ENCODE assay signal across 1 cellular context in the genomic region with DNA sequence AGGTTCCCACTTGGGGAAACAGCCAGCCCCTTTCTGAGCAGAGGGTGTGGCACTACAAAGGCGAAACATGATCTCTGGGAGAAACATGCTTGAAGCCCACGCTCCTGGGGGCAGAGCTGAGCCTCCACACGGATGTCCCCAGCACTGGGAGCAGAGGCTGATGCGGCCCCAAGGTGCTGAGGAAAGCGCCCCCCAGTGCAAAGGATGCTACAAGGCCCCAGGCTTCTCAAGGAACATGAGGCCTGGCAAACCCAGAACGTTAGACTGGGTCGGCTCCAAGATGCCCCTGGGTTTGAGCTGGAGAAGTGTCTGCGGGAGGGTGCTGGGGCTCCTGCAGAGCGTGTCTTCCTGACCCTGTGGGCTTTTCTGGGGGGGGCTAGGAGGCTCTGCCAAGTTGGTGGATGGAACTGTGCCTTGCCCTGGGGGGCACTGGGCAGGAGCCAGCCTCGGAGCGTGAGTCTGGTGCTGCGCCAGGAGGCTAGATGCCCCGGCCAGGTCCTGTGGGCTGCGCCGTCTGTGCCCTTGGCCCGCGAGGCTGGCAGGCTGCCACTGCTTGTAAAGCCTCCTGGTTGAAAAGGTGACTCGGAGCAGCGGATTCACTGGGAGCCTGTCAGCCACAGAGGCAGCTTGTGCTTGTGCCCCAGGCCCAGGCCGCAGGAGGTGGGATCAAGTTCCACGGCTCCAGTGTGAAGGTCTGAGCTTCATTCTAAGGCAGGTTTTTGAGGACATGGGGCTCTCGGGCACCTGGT.
A peak's percentile ranks its signal among the peaks of the same experiment; 100 is the strongest.
TF ChIP-seq lines count a peak whose summit lies in the region.

No MANE protein-coding gene starts in this region.

TF ChIP-seq in HEK293, 187 proteins besides CTCF, POLR2A, EP300 and RAD21 (continued from another document and continues in another):
- TF ChIP-seq, protein P1, sequence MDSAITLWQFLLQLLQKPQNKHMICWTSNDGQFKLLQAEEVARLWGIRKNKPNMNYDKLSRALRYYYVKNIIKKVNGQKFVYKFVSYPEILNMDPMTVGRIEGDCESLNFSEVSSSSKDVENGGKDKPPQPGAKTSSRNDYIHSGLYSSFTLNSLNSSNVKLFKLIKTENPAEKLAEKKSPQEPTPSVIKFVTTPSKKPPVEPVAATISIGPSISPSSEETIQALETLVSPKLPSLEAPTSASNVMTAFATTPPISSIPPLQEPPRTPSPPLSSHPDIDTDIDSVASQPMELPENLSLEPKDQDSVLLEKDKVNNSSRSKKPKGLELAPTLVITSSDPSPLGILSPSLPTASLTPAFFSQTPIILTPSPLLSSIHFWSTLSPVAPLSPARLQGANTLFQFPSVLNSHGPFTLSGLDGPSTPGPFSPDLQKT (IDR thresholded peaks at IDR 0.05; ENCODE audit: borderline replicate concordance, low read depth, low read length), result no peak
- TF ChIP-seq ZNF514 (tag by site-specific recombination; IDR thresholded peaks at IDR 0.05) (no peak), KLF9 (tag by site-specific recombination; IDR thresholded peaks at IDR 0.05; ENCODE audit: low read depth) (peak; percentile 73), OVOL3 (tag by site-specific recombination; IDR thresholded peaks at IDR 0.05) (no peak), SALL2 (tag by site-specific recombination; IDR thresholded peaks at IDR 0.05; ENCODE audit: borderline replicate concordance) (no peak), KLF10 (tag by site-specific recombination; IDR thresholded peaks at IDR 0.05) (peak; percentile 76; the same call in 1 of the 2 replicates), ZNF19 (tag by site-specific recombination; IDR thresholded peaks at IDR 0.05; ENCODE audit: low read depth) (no peak), ZNF843 (tag by site-specific recombination; IDR thresholded peaks at IDR 0.05) (no peak), ZNF48 (tag by site-specific recombination; IDR thresholded peaks at IDR 0.05) (no peak), ZNF140 (tag by site-specific recombination; IDR thresholded peaks at IDR 0.05) (no peak), ZNF658 (tag by site-specific recombination; IDR thresholded peaks at IDR 0.05) (no peak), ZNF626 (tag by site-specific recombination; IDR thresholded peaks at IDR 0.05) (no peak), IKZF3 (tag by site-specific recombination; IDR thresholded peaks at IDR 0.05) (0 out of 2 replicates have a peak, but pooled peaks have one; percentile 10), ZNF610 (tag by site-specific recombination; IDR thresholded peaks at IDR 0.05; ENCODE audit: borderline replicate concordance) (no peak), ZBTB8A (tag by site-specific recombination; IDR thresholded peaks at IDR 0.05) (peak; percentile 76), TRIM28 (IDR thresholded peaks at IDR 0.05; ENCODE audit: borderline replicate concordance, low read length) (no peak), ZNF529 (tag by site-specific recombination; IDR thresholded peaks at IDR 0.05; ENCODE audit: insufficient replicate concordance) (no peak), ZNF76 (tag by site-specific recombination; IDR thresholded peaks at IDR 0.05; ENCODE audit: borderline replicate concordance, low read depth) (no peak), ZNF621 (tag by site-specific recombination; IDR thresholded peaks at IDR 0.05) (no peak), ZIC2 (tag by site-specific recombination; IDR thresholded peaks at IDR 0.05) (peak; percentile 91), GLIS2 (tag by site-specific recombination; IDR thresholded peaks at IDR 0.05) (peak; percentile 95), ZNF292 (tag by site-specific recombination; IDR thresholded peaks at IDR 0.05; ENCODE audit: borderline replicate concordance, low read depth) (no peak), ZNF555 (tag by site-specific recombination; conservative IDR thresholded peaks at IDR 0.05) (no peak), SP3 (tag by site-specific recombination; IDR thresholded peaks at IDR 0.05) (no peak), ZNF664 (tag by site-specific recombination; IDR thresholded peaks at IDR 0.05) (no peak), ZNF10 (tag by site-specific recombination; IDR thresholded peaks at IDR 0.05) (no peak), ZNF138 (tag by site-specific recombination; IDR thresholded peaks at IDR 0.05; ENCODE audit: borderline replicate concordance) (no peak), ZSCAN23 (tag by site-specific recombination; IDR thresholded peaks at IDR 0.05) (no peak), ZNF707 (tag by site-specific recombination; IDR thresholded peaks at IDR 0.05) (no peak), PRDM1 (tag by site-specific recombination; IDR thresholded peaks at IDR 0.05) (no peak), ZNF624 (tag by site-specific recombination; IDR thresholded peaks at IDR 0.05) (no peak), SETDB1 (IDR thresholded peaks at IDR 0.05; ENCODE audit: insufficient read length, low read length) (no peak), ZNF311 (tag by site-specific recombination; IDR thresholded peaks at IDR 0.05; ENCODE audit: borderline replicate concordance) (no peak), ZNF2 (tag by site-specific recombination; IDR thresholded peaks at IDR 0.05) (no peak; the same call in 1 of the 2 replicates), ZFP41 (tag by site-specific recombination; IDR thresholded peaks at IDR 0.05; ENCODE audit: borderline replicate concordance) (no peak), YY1 (tag by site-specific recombination; IDR thresholded peaks at IDR 0.05) (no peak), ZNF266 (tag by site-specific recombination; IDR thresholded peaks at IDR 0.05; ENCODE audit: low read depth) (no peak)
- TF ChIP-seq, protein P2, sequence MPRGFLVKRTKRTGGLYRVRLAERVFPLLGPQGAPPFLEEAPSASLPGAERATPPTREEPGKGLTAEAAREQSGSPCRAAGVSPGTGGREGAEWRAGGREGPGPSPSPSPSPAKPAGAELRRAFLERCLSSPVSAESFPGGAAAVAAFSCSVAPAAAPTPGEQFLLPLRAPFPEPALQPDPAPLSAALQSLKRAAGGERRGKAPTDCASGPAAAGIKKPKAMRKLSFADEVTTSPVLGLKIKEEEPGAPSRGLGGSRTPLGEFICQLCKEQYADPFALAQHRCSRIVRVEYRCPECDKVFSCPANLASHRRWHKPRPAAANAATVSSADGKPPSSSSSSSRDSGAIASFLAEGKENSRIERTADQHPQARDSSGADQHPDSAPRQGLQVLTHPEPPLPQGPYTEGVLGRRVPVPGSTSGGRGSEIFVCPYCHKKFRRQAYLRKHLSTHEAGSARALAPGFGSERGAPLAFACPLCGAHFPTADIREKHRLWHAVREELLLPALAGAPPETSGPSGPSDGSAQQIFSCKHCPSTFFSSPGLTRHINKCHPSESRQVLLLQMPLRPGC (tag by site-specific recombination; IDR thresholded peaks at IDR 0.05), result no peak
- TF ChIP-seq, protein P3, sequence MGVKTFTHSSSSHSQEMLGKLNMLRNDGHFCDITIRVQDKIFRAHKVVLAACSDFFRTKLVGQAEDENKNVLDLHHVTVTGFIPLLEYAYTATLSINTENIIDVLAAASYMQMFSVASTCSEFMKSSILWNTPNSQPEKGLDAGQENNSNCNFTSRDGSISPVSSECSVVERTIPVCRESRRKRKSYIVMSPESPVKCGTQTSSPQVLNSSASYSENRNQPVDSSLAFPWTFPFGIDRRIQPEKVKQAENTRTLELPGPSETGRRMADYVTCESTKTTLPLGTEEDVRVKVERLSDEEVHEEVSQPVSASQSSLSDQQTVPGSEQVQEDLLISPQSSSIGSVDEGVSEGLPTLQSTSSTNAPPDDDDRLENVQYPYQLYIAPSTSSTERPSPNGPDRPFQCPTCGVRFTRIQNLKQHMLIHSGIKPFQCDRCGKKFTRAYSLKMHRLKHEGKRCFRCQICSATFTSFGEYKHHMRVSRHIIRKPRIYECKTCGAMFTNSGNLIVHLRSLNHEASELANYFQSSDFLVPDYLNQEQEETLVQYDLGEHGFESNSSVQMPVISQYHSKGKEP (tag by site-specific recombination; IDR thresholded peaks at IDR 0.05), result no peak
- TF ChIP-seq, protein P4, sequence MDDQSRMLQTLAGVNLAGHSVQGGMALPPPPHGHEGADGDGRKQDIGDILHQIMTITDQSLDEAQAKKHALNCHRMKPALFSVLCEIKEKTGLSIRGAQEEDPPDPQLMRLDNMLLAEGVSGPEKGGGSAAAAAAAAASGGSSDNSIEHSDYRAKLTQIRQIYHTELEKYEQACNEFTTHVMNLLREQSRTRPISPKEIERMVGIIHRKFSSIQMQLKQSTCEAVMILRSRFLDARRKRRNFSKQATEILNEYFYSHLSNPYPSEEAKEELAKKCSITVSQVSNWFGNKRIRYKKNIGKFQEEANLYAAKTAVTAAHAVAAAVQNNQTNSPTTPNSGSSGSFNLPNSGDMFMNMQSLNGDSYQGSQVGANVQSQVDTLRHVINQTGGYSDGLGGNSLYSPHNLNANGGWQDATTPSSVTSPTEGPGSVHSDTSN (CRISPR knock-in tag; IDR thresholded peaks at IDR 0.05), result no peak
- TF ChIP-seq, protein P5, sequence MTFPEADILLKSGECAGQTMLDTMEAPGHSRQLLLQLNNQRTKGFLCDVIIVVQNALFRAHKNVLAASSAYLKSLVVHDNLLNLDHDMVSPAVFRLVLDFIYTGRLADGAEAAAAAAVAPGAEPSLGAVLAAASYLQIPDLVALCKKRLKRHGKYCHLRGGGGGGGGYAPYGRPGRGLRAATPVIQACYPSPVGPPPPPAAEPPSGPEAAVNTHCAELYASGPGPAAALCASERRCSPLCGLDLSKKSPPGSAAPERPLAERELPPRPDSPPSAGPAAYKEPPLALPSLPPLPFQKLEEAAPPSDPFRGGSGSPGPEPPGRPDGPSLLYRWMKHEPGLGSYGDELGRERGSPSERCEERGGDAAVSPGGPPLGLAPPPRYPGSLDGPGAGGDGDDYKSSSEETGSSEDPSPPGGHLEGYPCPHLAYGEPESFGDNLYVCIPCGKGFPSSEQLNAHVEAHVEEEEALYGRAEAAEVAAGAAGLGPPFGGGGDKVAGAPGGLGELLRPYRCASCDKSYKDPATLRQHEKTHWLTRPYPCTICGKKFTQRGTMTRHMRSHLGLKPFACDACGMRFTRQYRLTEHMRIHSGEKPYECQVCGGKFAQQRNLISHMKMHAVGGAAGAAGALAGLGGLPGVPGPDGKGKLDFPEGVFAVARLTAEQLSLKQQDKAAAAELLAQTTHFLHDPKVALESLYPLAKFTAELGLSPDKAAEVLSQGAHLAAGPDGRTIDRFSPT (tag by site-specific recombination; IDR thresholded peaks at IDR 0.05), result peak; percentile 80; the same call in 1 of the 2 replicates
- TF ChIP-seq, protein P6, sequence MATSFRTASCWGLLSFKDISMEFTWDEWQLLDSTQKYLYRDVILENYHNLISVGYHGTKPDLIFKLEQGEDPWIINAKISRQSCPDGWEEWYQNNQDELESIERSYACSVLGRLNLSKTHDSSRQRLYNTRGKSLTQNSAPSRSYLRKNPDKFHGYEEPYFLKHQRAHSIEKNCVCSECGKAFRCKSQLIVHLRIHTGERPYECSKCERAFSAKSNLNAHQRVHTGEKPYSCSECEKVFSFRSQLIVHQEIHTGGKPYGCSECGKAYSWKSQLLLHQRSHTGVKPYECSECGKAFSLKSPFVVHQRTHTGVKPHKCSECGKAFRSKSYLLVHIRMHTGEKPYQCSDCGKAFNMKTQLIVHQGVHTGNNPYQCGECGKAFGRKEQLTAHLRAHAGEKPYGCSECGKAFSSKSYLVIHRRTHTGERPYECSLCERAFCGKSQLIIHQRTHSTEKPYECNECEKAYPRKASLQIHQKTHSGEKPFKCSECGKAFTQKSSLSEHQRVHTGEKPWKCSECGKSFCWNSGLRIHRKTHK (tag by site-specific recombination; IDR thresholded peaks at IDR 0.05), result no peak
- TF ChIP-seq, protein P7, sequence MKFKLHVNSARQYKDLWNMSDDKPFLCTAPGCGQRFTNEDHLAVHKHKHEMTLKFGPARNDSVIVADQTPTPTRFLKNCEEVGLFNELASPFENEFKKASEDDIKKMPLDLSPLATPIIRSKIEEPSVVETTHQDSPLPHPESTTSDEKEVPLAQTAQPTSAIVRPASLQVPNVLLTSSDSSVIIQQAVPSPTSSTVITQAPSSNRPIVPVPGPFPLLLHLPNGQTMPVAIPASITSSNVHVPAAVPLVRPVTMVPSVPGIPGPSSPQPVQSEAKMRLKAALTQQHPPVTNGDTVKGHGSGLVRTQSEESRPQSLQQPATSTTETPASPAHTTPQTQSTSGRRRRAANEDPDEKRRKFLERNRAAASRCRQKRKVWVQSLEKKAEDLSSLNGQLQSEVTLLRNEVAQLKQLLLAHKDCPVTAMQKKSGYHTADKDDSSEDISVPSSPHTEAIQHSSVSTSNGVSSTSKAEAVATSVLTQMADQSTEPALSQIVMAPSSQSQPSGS (tag by site-specific recombination; IDR thresholded peaks at IDR 0.05; ENCODE audit: low read depth), result no peak
- TF ChIP-seq, protein P8, sequence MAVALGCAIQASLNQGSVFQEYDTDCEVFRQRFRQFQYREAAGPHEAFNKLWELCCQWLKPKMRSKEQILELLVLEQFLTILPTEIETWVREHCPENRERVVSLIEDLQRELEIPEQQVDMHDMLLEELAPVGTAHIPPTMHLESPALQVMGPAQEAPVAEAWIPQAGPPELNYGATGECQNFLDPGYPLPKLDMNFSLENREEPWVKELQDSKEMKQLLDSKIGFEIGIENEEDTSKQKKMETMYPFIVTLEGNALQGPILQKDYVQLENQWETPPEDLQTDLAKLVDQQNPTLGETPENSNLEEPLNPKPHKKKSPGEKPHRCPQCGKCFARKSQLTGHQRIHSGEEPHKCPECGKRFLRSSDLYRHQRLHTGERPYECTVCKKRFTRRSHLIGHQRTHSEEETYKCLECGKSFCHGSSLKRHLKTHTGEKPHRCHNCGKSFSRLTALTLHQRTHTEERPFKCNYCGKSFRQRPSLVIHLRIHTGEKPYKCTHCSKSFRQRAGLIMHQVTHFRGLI (tag by site-specific recombination; IDR thresholded peaks at IDR 0.05), result no peak
- TF ChIP-seq, protein P9, sequence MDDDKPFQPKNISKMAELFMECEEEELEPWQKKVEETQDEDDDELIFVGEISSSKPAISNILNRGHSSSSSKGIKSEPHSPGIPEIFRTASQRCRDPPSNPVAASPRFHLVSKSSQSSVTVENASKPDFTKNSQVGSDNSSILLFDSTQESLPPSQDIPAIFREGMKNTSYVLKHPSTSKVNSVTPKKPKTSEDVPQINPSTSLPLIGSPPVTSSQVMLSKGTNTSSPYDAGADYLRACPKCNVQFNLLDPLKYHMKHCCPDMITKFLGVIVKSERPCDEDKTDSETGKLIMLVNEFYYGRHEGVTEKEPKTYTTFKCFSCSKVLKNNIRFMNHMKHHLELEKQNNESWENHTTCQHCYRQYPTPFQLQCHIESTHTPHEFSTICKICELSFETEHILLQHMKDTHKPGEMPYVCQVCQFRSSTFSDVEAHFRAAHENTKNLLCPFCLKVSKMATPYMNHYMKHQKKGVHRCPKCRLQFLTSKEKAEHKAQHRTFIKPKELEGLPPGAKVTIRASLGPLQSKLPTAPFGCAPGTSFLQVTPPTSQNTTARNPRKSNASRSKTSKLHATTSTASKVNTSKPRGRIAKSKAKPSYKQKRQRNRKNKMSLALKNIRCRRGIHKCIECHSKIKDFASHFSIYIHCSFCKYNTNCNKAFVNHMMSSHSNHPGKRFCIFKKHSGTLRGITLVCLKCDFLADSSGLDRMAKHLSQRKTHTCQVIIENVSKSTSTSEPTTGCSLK (tag by site-specific recombination; IDR thresholded peaks at IDR 0.05), result no peak
- TF ChIP-seq, protein P10, sequence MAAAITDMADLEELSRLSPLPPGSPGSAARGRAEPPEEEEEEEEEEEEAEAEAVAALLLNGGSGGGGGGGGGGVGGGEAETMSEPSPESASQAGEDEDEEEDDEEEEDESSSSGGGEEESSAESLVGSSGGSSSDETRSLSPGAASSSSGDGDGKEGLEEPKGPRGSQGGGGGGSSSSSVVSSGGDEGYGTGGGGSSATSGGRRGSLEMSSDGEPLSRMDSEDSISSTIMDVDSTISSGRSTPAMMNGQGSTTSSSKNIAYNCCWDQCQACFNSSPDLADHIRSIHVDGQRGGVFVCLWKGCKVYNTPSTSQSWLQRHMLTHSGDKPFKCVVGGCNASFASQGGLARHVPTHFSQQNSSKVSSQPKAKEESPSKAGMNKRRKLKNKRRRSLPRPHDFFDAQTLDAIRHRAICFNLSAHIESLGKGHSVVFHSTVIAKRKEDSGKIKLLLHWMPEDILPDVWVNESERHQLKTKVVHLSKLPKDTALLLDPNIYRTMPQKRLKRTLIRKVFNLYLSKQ (tag by site-specific recombination; IDR thresholded peaks at IDR 0.05; ENCODE audit: borderline replicate concordance), result no peak
